ENCODE assay signal across 20 cellular contexts in genomic region chr7:11486271-11486670, GRCh38.
A peak's percentile ranks its signal among the peaks of the same experiment; 100 is the strongest.
DNase-seq lines count a peak whose midpoint lies in the region; ATAC-seq, FAIRE-seq and TF ChIP-seq lines count a peak whose summit lies in the region.
"Had no signal": no experiment of that assay in that cellular context is flagged by ENCODE, and none has a peak within 500 bp of the region (broad histone marks: within the 10 kb centered on the region; RNA-seq: fewer than 3 reads in every experiment).

No MANE protein-coding gene starts in this region.

- 80% methylated on average over 2 of the region's 2 CpGs for WGBS in liver
- WGBS in HepG2 (ENCODE audit: low lambda C conversion rate) = 2% methylated on average over 2 of the region's 2 CpGs

- H3K79me2 ChIP-seq in HepG2 (ENCODE audit: insufficient read depth, low read length) = no peaks in the 10 kb centered on the region

- no peak overlapping the region for H3K4me3 Mint-ChIP-seq in T-helper 2 cell treated with Interferon-gamma antibody and Interleukin-4, amounts not matched to agents 5 μg/mL and 100 μg/mL, for 36 hours
- H3K4me3 Mint-ChIP-seq: activated naive CD4-positive, alpha-beta T cell treated with anti-CD3 and anti-CD28 coated beads, Interleukin-2, amount 50 U/mL, for 24 hours; CD8-positive, alpha-beta T cell; stimulated activated memory B cell treated with anti-CD40 and anti-IgM and Interleukin-4, amounts not matched to agents 10 μg/mL and 1 μg/mL and 100 μg/mL, for 72 hours had no signal

- H3K4me3 ChIP-seq in liver (ENCODE audit: low read depth in 1 of 3, low read length in 3 of 3) = no peak overlapping the region
- H3K4me3 ChIP-seq in HepG2 (replicated peaks in 1 of 3; ENCODE audit: insufficient read depth in 1 of 3, low read depth in 2 of 3, low read length in 3 of 3) = no peak overlapping the region
- no peak overlapping the region for H3K4me3 ChIP-seq in fibroblast of pulmonary artery (replicated peaks; ENCODE audit: low read depth, low read length)
- no peak overlapping the region for H3K4me3 ChIP-seq in coronary artery
- H3K4me3 ChIP-seq: colonic mucosa, SJSA1, testis had no signal

- H3K4me1 Mint-ChIP-seq in T-helper 2 cell treated with Interferon-gamma antibody and Interleukin-4, amounts not matched to agents 5 μg/mL and 100 μg/mL, for 36 hours (ENCODE audit: low read depth) = no peaks in the 10 kb centered on the region
- H3K4me1 Mint-ChIP-seq: activated naive CD4-positive, alpha-beta T cell treated with anti-CD3 and anti-CD28 coated beads, Interleukin-2, amount 50 U/mL, for 24 hours; stimulated activated memory B cell treated with anti-CD40 and anti-IgM and Interleukin-4, amounts not matched to agents 10 μg/mL and 1 μg/mL and 100 μg/mL, for 72 hours had no signal

- H3K4me1 ChIP-seq in liver (ENCODE audit: control insufficient read depth in 4 of 4, insufficient read depth in 4 of 4, low read length in 3 of 4) = peaks cover 0 to 1% (median 0%) of the 10 kb centered on the region in 4 donors
- H3K4me1 ChIP-seq in HepG2 (ENCODE audit: insufficient read depth, low read length) = no peaks in the 10 kb centered on the region
- H3K4me1 ChIP-seq: colonic mucosa, SJSA1, testis had no signal

- H4K20me1 ChIP-seq in HepG2 (ENCODE audit: insufficient read depth, low read length) = no peaks in the 10 kb centered on the region

- no peak for FAIRE-seq in HepG2 (lab: Jason Lieb, UNC)

- intact Hi-C loops in HepG2 (cut with micrococcal nuclease; ENCODE audit: unreplicated experiment) = no loop called here

- no peak overlapping the region for H3K27ac ChIP-seq in liver (ENCODE audit: low read depth in 1 of 2, low read length in 2 of 2)
- no peak overlapping the region for H3K27ac ChIP-seq in HepG2 (ENCODE audit: extremely low read length, insufficient read depth, low read length)
- H3K27ac ChIP-seq in coronary artery = no peak overlapping the region
- H3K27ac ChIP-seq: colonic mucosa, SJSA1, testis had no signal

- no peaks in the 10 kb centered on the region for H3K36me3 ChIP-seq in liver (ENCODE audit: control insufficient read depth in 4 of 4, insufficient read depth in 3 of 4, low read depth in 1 of 4, low read length in 3 of 4)
- H3K36me3 ChIP-seq in HepG2 (replicated peaks in 1 of 2; ENCODE audit: control insufficient read depth in 1 of 2, insufficient read depth in 2 of 2, low read length in 2 of 2) = no peaks in the 10 kb centered on the region
- H3K36me3 ChIP-seq: colonic mucosa, SJSA1 had no signal

- H3K27me3 Mint-ChIP-seq in T-helper 2 cell treated with Interferon-gamma antibody and Interleukin-4, amounts not matched to agents 5 μg/mL and 100 μg/mL, for 36 hours (ENCODE audit: low read depth) = no peaks in the 10 kb centered on the region
- H3K27me3 Mint-ChIP-seq: activated naive CD4-positive, alpha-beta T cell treated with anti-CD3 and anti-CD28 coated beads, Interleukin-2, amount 50 U/mL, for 24 hours; stimulated activated memory B cell treated with anti-CD40 and anti-IgM and Interleukin-4, amounts not matched to agents 10 μg/mL and 1 μg/mL and 100 μg/mL, for 72 hours had no signal

- TF ChIP-seq EP300 in HepG2 (IDR thresholded peaks at IDR 0.05; ENCODE audit: low read depth in 2 of 2, low read length in 2 of 2) = no peak
- TF ChIP-seq EP300 in HepG2 (CRISPR knock-in tag; IDR thresholded peaks at IDR 0.05; ENCODE audit: borderline replicate concordance) = no peak

- no peaks in the 10 kb centered on the region for H3K9me3 Mint-ChIP-seq in T-helper 2 cell treated with Interferon-gamma antibody and Interleukin-4, amounts not matched to agents 5 μg/mL and 100 μg/mL, for 36 hours

- no peaks in the 10 kb centered on the region for H3K27me3 ChIP-seq in liver (ENCODE audit: control insufficient read depth in 4 of 4, insufficient read depth in 4 of 4, low read length in 3 of 4)
- no peaks in the 10 kb centered on the region for H3K27me3 ChIP-seq in HepG2 (ENCODE audit: control insufficient read depth in 1 of 2, insufficient read depth in 2 of 2, low read length in 2 of 2)
- H3K27me3 ChIP-seq: colonic mucosa, SJSA1, testis had no signal

- no peak overlapping the region for H3K27ac Mint-ChIP-seq in T-helper 2 cell treated with Interferon-gamma antibody and Interleukin-4, amounts not matched to agents 5 μg/mL and 100 μg/mL, for 36 hours
- H3K27ac Mint-ChIP-seq: activated naive CD4-positive, alpha-beta T cell treated with anti-CD3 and anti-CD28 coated beads, Interleukin-2, amount 50 U/mL, for 24 hours; CD8-positive, alpha-beta T cell; stimulated activated memory B cell treated with anti-CD40 and anti-IgM and Interleukin-4, amounts not matched to agents 10 μg/mL and 1 μg/mL and 100 μg/mL, for 72 hours had no signal

- POLR2A ChIA-PET in HepG2 (lab: Yijun Ruan, JAX) = no interaction called here

- H3K4me2 ChIP-seq in HepG2 (ENCODE audit: low read depth, low read length) = no peak overlapping the region

- H3K9me3 ChIP-seq in liver (ENCODE audit: control insufficient read depth in 4 of 4, low read length in 3 of 4) (no peaks in the 10 kb centered on the region), HepG2 (ENCODE audit: low read length) (no peaks in the 10 kb centered on the region)
- H3K9me3 ChIP-seq: colonic mucosa, SJSA1, testis had no signal

- TF ChIP-seq RAD21 in liver (IDR thresholded peaks at IDR 0.05) (peak; percentile 62 to 78), HepG2 (CRISPR knock-in tag; IDR thresholded peaks at IDR 0.05) (no peak)

- in situ Hi-C loops in HepG2 (cut with HindIII; ENCODE audit: extremely low pct_ligation_motif_present, low pct_unique_long_range_greater_than_20kb) = no loop called here
- in situ Hi-C loops in SK-MEL-5 (cut with HindIII; ENCODE audit: low pct_unique_long_range_greater_than_20kb, low sequenced_read_pairs) = no loop called here

- H2AFZ ChIP-seq in HepG2 (ENCODE audit: low read length) = no peak overlapping the region

- no TSS peak for BruUV-seq in HepG2 (replicated peaks; lab: Mats Ljungman, UMichigan)

- no peak for ATAC-seq in HepG2
- ATAC-seq: CD8-positive, alpha-beta T cell; left ventricle myocardium superior; stimulated activated memory B cell treated with anti-CD40 and anti-IgM and Interleukin-4, amounts not matched to agents 10 μg/mL and 1 μg/mL and 100 μg/mL, for 72 hours had no signal

- no peak for TF ChIP-seq POLR2A in HepG2 (IDR thresholded peaks at IDR 0.05; ENCODE audit: insufficient read depth in 1 of 2, low read depth in 2 of 2, low read length in 2 of 2)

- no peaks in the 10 kb centered on the region for H3K36me3 Mint-ChIP-seq in T-helper 2 cell treated with Interferon-gamma antibody and Interleukin-4, amounts not matched to agents 5 μg/mL and 100 μg/mL, for 36 hours (ENCODE audit: low read depth)
- H3K36me3 Mint-ChIP-seq: activated naive CD4-positive, alpha-beta T cell treated with anti-CD3 and anti-CD28 coated beads, Interleukin-2, amount 50 U/mL, for 24 hours; CD8-positive, alpha-beta T cell; stimulated activated memory B cell treated with anti-CD40 and anti-IgM and Interleukin-4, amounts not matched to agents 10 μg/mL and 1 μg/mL and 100 μg/mL, for 72 hours had no signal

- peak; percentile 31 for TF ChIP-seq CTCF in liver (IDR thresholded peaks at IDR 0.05; ENCODE audit: low read depth, low read length, missing input control)
- TF ChIP-seq CTCF in HepG2 (CRISPR knock-in tag; IDR thresholded peaks at IDR 0.05) = no peak
- TF ChIP-seq CTCF in fibroblast of pulmonary artery (IDR thresholded peaks at IDR 0.05; ENCODE audit: low read length, missing control alignments) = peak; percentile 42
- TF ChIP-seq CTCF in coronary artery (IDR thresholded peaks at IDR 0.05) = no peak

- CTCF ChIA-PET in HepG2 (lab: Yijun Ruan, JAX; ENCODE audit: low intra/inter-chr PET ratio, low total read pairs) = no interaction called here

- H3K9ac ChIP-seq in liver (ENCODE audit: low read depth in 1 of 2, low read length in 2 of 2) (no peak overlapping the region), HepG2 (ENCODE audit: insufficient read depth, low read depth, low read length) (no peak overlapping the region)

- DNase-seq in HepG2 (ENCODE audit: low spot score) (no peak), SK-MEL-5 (ENCODE audit: low read depth, low spot score) (peak; percentile 63), fibroblast of pulmonary artery (ENCODE audit: low read depth) (peak; percentile 33), NCI-H526 (lab: John Stamatoyannopoulos, UW) (no peak), coronary artery (ENCODE audit: low spot score) (no peak), NCI-H345 treated with DMSO at 0.1 percent for 48 hours (lab: John Stamatoyannopoulos, UW; ENCODE audit: unreplicated experiment) (no peak)
- DNase-seq in T-helper 2 cell treated with Interferon-gamma antibody and Interleukin-4, amounts not matched to agents 5 μg/mL and 100 μg/mL, for 36 hours (ENCODE audit: low spot score) = no peak
- DNase-seq: activated CD4-positive, CD25-positive, alpha-beta regulatory T cell; activated T-cell treated with anti-CD3 and anti-CD28 coated beads, Interleukin-2, amount 50 U/mL, for 48 hours; CD8-positive, alpha-beta T cell; colonic mucosa; left ventricle myocardium superior; NCI-H2107; NCI-H774; retina; testis had no signal

TF ChIP-seq in liver, 16 proteins besides CTCF, POLR2A, EP300 and RAD21 (continues in another document):
- no peak for TF ChIP-seq HNF4G (IDR thresholded peaks at IDR 0.05)
- TF ChIP-seq SP1 (IDR thresholded peaks at IDR 0.05) = no peak

TF ChIP-seq in HepG2, 621 proteins besides CTCF, POLR2A, EP300 and RAD21 (continues in another document):
- TF ChIP-seq KLF12 (CRISPR knock-in tag; IDR thresholded peaks at IDR 0.05; ENCODE audit: borderline replicate concordance) (no peak), ZNF678 (CRISPR knock-in tag; IDR thresholded peaks at IDR 0.05) (no peak), ZNF850 (CRISPR knock-in tag; conservative IDR thresholded peaks at IDR 0.05) (no peak), SRF (IDR thresholded peaks at IDR 0.05; ENCODE audit: low read depth, low read length) (no peak), ZFP36 (IDR thresholded peaks at IDR 0.05; ENCODE audit: borderline replicate concordance, low read depth, low read length, partially characterized antibody) (no peak), POLR2AphosphoS2 (IDR thresholded peaks at IDR 0.05; ENCODE audit: low read depth, low read length) (no peak), ZIK1 (CRISPR knock-in tag; IDR thresholded peaks at IDR 0.05; ENCODE audit: borderline replicate concordance, low read depth) (no peak), ZNF790 (CRISPR knock-in tag; IDR thresholded peaks at IDR 0.05; ENCODE audit: borderline replicate concordance) (no peak), ZNF549 (CRISPR knock-in tag; IDR thresholded peaks at IDR 0.05) (no peak), POLR2G (IDR thresholded peaks at IDR 0.05; ENCODE audit: low read depth, low read length) (no peak)

Comparison
In these comparisons a context has a peak if more than half of its experiments do, and no peak if none do; other contexts are left out.
1. CTCF ChIP-seq: peak in liver (single experiment) and fibroblast of pulmonary artery (single experiment); none in HepG2 (single experiment) and coronary artery (single experiment).
2. DNase-seq: peak in SK-MEL-5 (single experiment) and fibroblast of pulmonary artery (single experiment); none in HepG2 (single experiment), NCI-H526 (0 of 2), T-helper 2 cell treated with Interferon-gamma antibody and Interleukin-4, amounts not matched to agents 5 μg/mL and 100 μg/mL, for 36 hours (single experiment), coronary artery (single experiment) and NCI-H345 treated with DMSO at 0.1 percent for 48 hours (single experiment).